22 cellular contexts compared by ENCODE assay signal in genomic region chr6:24799541-24799915, GRCh38. TPM values are rescaled to one million over a fixed set of nuclear protein-coding genes. Genes with fewer than 3 reads are reported as not detected.
DNase-seq lines count a peak whose midpoint lies in the region; ATAC-seq and TF ChIP-seq lines count a peak whose summit lies in the region.
"Had no signal": no experiment of that assay in that cellular context is flagged by ENCODE, and none has a peak within 500 bp of the region (broad histone marks: within the 10 kb centered on the region; RNA-seq: fewer than 3 reads in every experiment).

No MANE protein-coding gene starts in this region.

- no peak overlapping the region for H3K27ac ChIP-seq in CD4-positive, alpha-beta T cell (ENCODE audit: low read depth, low read length)
- no peak overlapping the region for H3K27ac ChIP-seq in SK-N-SH (ENCODE audit: low read depth in 2 of 2, low read length in 1 of 2)
- H3K27ac ChIP-seq in foreskin keratinocyte: no peak overlapping the region
- H3K27ac ChIP-seq in Karpas-422 (ENCODE audit: low read length): no peak overlapping the region
- H3K27ac ChIP-seq: dorsolateral prefrontal cortex, skin epidermis, upper lobe of right lung had no signal

- H2AFZ ChIP-seq in SK-N-SH (ENCODE audit: low read depth) (no peak overlapping the region), Karpas-422 (ENCODE audit: low read length) (no peak overlapping the region)

- no peak overlapping the region for H3K9ac ChIP-seq in SK-N-SH
- no peak overlapping the region for H3K9ac ChIP-seq in Karpas-422 (ENCODE audit: low read length)

- H3K9me3 ChIP-seq in CD4-positive, alpha-beta T cell (ENCODE audit: control insufficient read depth, low read length): no peaks in the 10 kb centered on the region
- H3K9me3 ChIP-seq in SK-N-SH (no peaks in the 10 kb centered on the region), Karpas-422 (ENCODE audit: low read length) (no peaks in the 10 kb centered on the region)
- H3K9me3 ChIP-seq: MG63, upper lobe of right lung had no signal

- no peak overlapping the region for H3K4me3 Mint-ChIP-seq in CD14-positive monocyte
- no peak overlapping the region for H3K4me3 Mint-ChIP-seq in CD4-positive, alpha-beta T cell

- H3K4me3 ChIP-seq in SK-N-SH (ENCODE audit: low read depth in 2 of 2, low read length in 1 of 2) (no peak overlapping the region), Karpas-422 (ENCODE audit: low read length) (no peak overlapping the region)
- H3K4me3 ChIP-seq: dorsolateral prefrontal cortex, MG63, skin epidermis, upper lobe of right lung had no signal

- no peaks in the 10 kb centered on the region for H3K36me3 ChIP-seq in SK-N-SH (replicated peaks in 1 of 2; ENCODE audit: control insufficient read depth in 1 of 2, insufficient read depth in 2 of 2, low read length in 1 of 2)
- H3K36me3 ChIP-seq in Karpas-422 (ENCODE audit: insufficient read depth, low read length): peaks cover 7% of the 10 kb centered on the region; the same call in 1 of the 2 replicates
- H3K36me3 ChIP-seq: MG63, upper lobe of right lung had no signal

- no peaks in the 10 kb centered on the region for H3K79me2 ChIP-seq in SK-N-SH (ENCODE audit: insufficient read depth)
- H3K79me2 ChIP-seq in Karpas-422 (ENCODE audit: low read length): no peaks in the 10 kb centered on the region

- H3K27me3 ChIP-seq in CD4-positive, alpha-beta T cell (ENCODE audit: control insufficient read depth, insufficient read depth, low read length): no peaks in the 10 kb centered on the region
- H3K27me3 ChIP-seq in SK-N-SH (ENCODE audit: insufficient read depth) (no peaks in the 10 kb centered on the region), foreskin keratinocyte (no peaks in the 10 kb centered on the region), Karpas-422 (ENCODE audit: low read length) (no peaks in the 10 kb centered on the region)
- H3K27me3 ChIP-seq: dorsolateral prefrontal cortex, MG63, upper lobe of right lung had no signal

- WGBS in SK-N-SH (ENCODE audit: low lambda C conversion rate): 80% methylated on average over 1 of the region's 1 CpG

- H3K9me3 Mint-ChIP-seq in CD14-positive monocyte: no peaks in the 10 kb centered on the region
- H3K9me3 Mint-ChIP-seq in CD4-positive, alpha-beta T cell: no peaks in the 10 kb centered on the region

- H3K27ac Mint-ChIP-seq in CD14-positive monocyte: peak overlapping the region in 5 of 7 donors; percentile 0 to 21 (median 13)
- H3K27ac Mint-ChIP-seq in CD4-positive, alpha-beta T cell: peak overlapping the region; percentile 67

- TF ChIP-seq RAD21 in SK-N-SH (IDR thresholded peaks at IDR 0.05; ENCODE audit: low read length): no peak

- H3K4me1 ChIP-seq in SK-N-SH (ENCODE audit: control insufficient read depth in 1 of 2, insufficient read depth in 2 of 2, low read depth in 1 of 2, low read length in 1 of 2) (peaks cover 0 to 3% of the 10 kb centered on the region in 2 experiments; a peak in 1 of 4 replicates), foreskin keratinocyte (peaks cover 10% of the 10 kb centered on the region), Karpas-422 (ENCODE audit: low read length) (no peaks in the 10 kb centered on the region)
- H3K4me1 ChIP-seq: upper lobe of right lung had no signal

- DNase-seq in CD14-positive monocyte (ENCODE audit: low spot score) (no peak), SK-N-SH (no peak), foreskin keratinocyte (no peak), Karpas-422 (no peak)
- DNase-seq in CD4-positive, alpha-beta T cell: no peak
- DNase-seq: activated CD4-positive, alpha-beta T cell treated with anti-CD3 and anti-CD28 coated beads for 48 hours; activated T-cell treated with anti-CD3 and anti-CD28 coated beads, Interleukin-2, amount 50 U/mL, for 1 hour; Calu3; dorsolateral prefrontal cortex; GOT3; mesendoderm; MG63; NCI-H1436 treated with DMSO at 0.1 percent for 48 hours; stimulated activated CD4-positive, alpha-beta T cell treated with anti-CD3 and anti-CD28 coated beads, Interleukin-4, amount 100 ng/mL, for 1 hour; upper lobe of right lung had no signal

- H4K20me1 ChIP-seq in SK-N-SH (ENCODE audit: insufficient read depth) (no peaks in the 10 kb centered on the region), Karpas-422 (ENCODE audit: insufficient read depth, low read depth, low read length) (no peaks in the 10 kb centered on the region)

- peaks cover 29 to 45% of the 10 kb centered on the region in 2 donors for H3K36me3 Mint-ChIP-seq in CD14-positive monocyte
- peaks cover 39% of the 10 kb centered on the region for H3K36me3 Mint-ChIP-seq in CD4-positive, alpha-beta T cell (ENCODE audit: low read depth)

- TF ChIP-seq EP300 in SK-N-SH (IDR thresholded peaks at IDR 0.05; ENCODE audit: borderline replicate concordance in 1 of 2, low read depth in 1 of 2, low read length in 1 of 2): no peak

- CTCF ChIA-PET in CD4-positive, alpha-beta T cell (lab: Charles Lee): interaction anchor here (0.7 to 1.2 kb wide), 2 partner anchors 20 to 96 kb away, joined by 3 read pairs; no protein-coding TSS in a partner anchor
- CTCF ChIA-PET in SK-N-SH (lab: Yijun Ruan, JAX): no interaction called here

- H3K4me2 ChIP-seq in SK-N-SH (no peak overlapping the region), Karpas-422 (ENCODE audit: low read depth, low read length, poor library complexity, severe bottlenecking) (no peak overlapping the region)

- H3K4me1 Mint-ChIP-seq in CD14-positive monocyte: no peaks in the 10 kb centered on the region
- peaks cover 11% of the 10 kb centered on the region for H3K4me1 Mint-ChIP-seq in CD4-positive, alpha-beta T cell (ENCODE audit: low read depth)

- TF ChIP-seq CTCF in CD14-positive monocyte (IDR thresholded peaks at IDR 0.05): no peak
- no peak for TF ChIP-seq CTCF in CD4-positive, alpha-beta T cell (IDR thresholded peaks at IDR 0.05)
- no peak for TF ChIP-seq CTCF in SK-N-SH (IDR thresholded peaks at IDR 0.05)
- TF ChIP-seq CTCF in foreskin keratinocyte (conservative IDR thresholded peaks at IDR 0.05): no peak

- no peak for ATAC-seq in CD4-positive, alpha-beta T cell (ENCODE audit: poor library complexity)
- peak; percentile 27 for ATAC-seq in foreskin keratinocyte
- ATAC-seq in HG03039 (IDR thresholded peaks at IDR 0.05; ENCODE audit: unreplicated experiment): no peak
- ATAC-seq in GM19455 (IDR thresholded peaks at IDR 0.05; ENCODE audit: unreplicated experiment): no peak
- ATAC-seq: esophagus mucosa, upper lobe of right lung had no signal

- H3F3A ChIP-seq in SK-N-SH (replicated peaks; ENCODE audit: insufficient read depth): peaks cover 4% of the 10 kb centered on the region

- POLR2A ChIA-PET in CD4-positive, alpha-beta T cell (lab: Charles Lee): interaction anchor here (0.8 kb wide), 1 partner anchor 50 kb away, joined by 3 read pairs; no protein-coding TSS in a partner anchor
- POLR2A ChIA-PET in SK-N-SH (lab: Yijun Ruan, JAX): no interaction called here

- peaks cover 0 to 3% (median 0%) of the 10 kb centered on the region in 3 donors for H3K27me3 Mint-ChIP-seq in CD14-positive monocyte (ENCODE audit: low read depth in 3 of 3)
- H3K27me3 Mint-ChIP-seq in CD4-positive, alpha-beta T cell: no peaks in the 10 kb centered on the region

- intact Hi-C loops in CD14-positive monocyte (cut with micrococcal nuclease): no loop called here
- intact Hi-C loops in CD4-positive, alpha-beta T cell (cut with DNase I, micrococcal nuclease): no loop called here

- H3K9me2 ChIP-seq in SK-N-SH (no peaks in the 10 kb centered on the region), Karpas-422 (replicated peaks; ENCODE audit: insufficient read depth, low read length) (no peaks in the 10 kb centered on the region)

TF ChIP-seq in SK-N-SH, 30 proteins besides CTCF, POLR2A, EP300 and RAD21:
- TF ChIP-seq PBX3 (IDR thresholded peaks at IDR 0.05) (peak; percentile 58), TCF12 (IDR thresholded peaks at IDR 0.05) (peak; percentile 33), ZBTB33 (IDR thresholded peaks at IDR 0.05; ENCODE audit: borderline replicate concordance, low read depth) (no peak), FOSL2 (IDR thresholded peaks at IDR 0.05; ENCODE audit: borderline replicate concordance, low read depth) (no peak)

RNA-seq across cellular contexts. Expression of gene ARMH2, which starts 0.8 kb away (rescaled TPM):
- polyA plus RNA-seq in CD14-positive monocyte: under 1 TPM in 1 of 2 donors, not detected in 1; 0.34 TPM
- not detected for total RNA-seq in CD4-positive, alpha-beta T cell
- polyA plus RNA-seq in SK-N-SH (2012; rRNA removed): not detected in 2 replicates
- not detected in 2 replicates for polyA plus RNA-seq in SK-N-SH (2012; cell fraction: cytosol; rRNA removed)
- not detected in 2 replicates for polyA plus RNA-seq in SK-N-SH (2012; cell fraction: nucleus; rRNA removed)
- total RNA-seq in foreskin keratinocyte: not detected in 2 replicates
- polyA plus RNA-seq in foreskin keratinocyte: not detected in 2 replicates
- total RNA-seq in Karpas-422 (2014; rRNA removed; shearing (Covaris generic); ENCODE audit: low replicate concordance): not detected in 2 replicates
- total RNA-seq: Calu3, esophagus mucosa, G401, posterior vena cava, upper lobe of right lung had no signal
- polyA plus RNA-seq: adipose tissue had no signal

RNA-seq across cellular contexts. Expression of gene GMNN, which starts 24.8 kb away (rescaled TPM):
- polyA plus RNA-seq in CD14-positive monocyte: 1 to 10 TPM; 2.6 to 5.2 TPM
- total RNA-seq in CD4-positive, alpha-beta T cell: 10 to 100 TPM; 10.1 to 10.5 TPM
- polyA plus RNA-seq in SK-N-SH (2012; rRNA removed): 16.2 and 16.8 TPM in 2 replicates
- 19.1 and 20.5 TPM in 2 replicates for polyA plus RNA-seq in SK-N-SH (2012; cell fraction: cytosol; rRNA removed)
- polyA plus RNA-seq in SK-N-SH (2012; cell fraction: nucleus; rRNA removed): 15.2 and 19.7 TPM in 2 replicates
- 68.2 and 77.6 TPM in 2 replicates for total RNA-seq in foreskin keratinocyte
- polyA plus RNA-seq in foreskin keratinocyte: 70.6 and 86.7 TPM in 2 replicates
- total RNA-seq in Karpas-422 (2014; rRNA removed; shearing (Covaris generic); ENCODE audit: low replicate concordance): 23.3 and 29.6 TPM in 2 replicates
